21 cellular contexts compared by ENCODE assay signal in the genomic region with DNA sequence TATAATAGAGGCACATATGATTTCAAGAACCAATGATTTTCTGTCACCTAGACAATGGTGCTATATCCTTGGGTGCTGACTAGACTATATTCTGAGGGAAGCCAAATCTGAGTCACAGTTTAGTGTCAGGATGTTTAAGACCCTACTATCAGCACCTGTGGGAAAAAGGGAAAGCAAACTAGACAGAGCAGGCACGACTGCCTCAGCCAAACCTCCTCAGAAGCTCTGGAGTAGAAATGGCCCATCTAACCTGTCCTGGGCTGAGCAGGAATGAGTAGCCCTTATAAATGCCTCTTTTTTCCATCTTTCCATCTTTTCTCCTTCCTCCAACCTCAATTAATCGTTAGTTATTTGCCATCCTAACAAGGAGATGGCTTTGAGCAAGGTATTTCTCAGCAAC.
"Had no signal": no experiment of that assay in that cellular context is flagged by ENCODE, and none has a peak within 500 bp of the region (broad histone marks: within the 10 kb centered on the region; RNA-seq: fewer than 3 reads in every experiment).

No MANE protein-coding gene starts in this region.

- ATAC-seq: activated T-cell treated with anti-CD3 and anti-CD28 coated beads, Interleukin-2, amount 50 U/mL, for 72 hours; K562; PC-3 had no signal

- H3K27ac Mint-ChIP-seq: activated CD4-positive, alpha-beta memory T cell treated with anti-CD3 and anti-CD28 coated beads for 36 hours; activated CD4-positive, alpha-beta T cell treated with anti-CD3 and anti-CD28 coated beads, Interleukin-2, amount 10 ng/mL, durations not matched to agents 7 days and 5 days; activated naive CD4-positive, alpha-beta T cell treated with anti-CD3 and anti-CD28 coated beads, Interleukin-2, amount 10 ng/mL, durations not matched to agents 7 days and 5 days; activated naive CD8-positive, alpha-beta T cell treated with anti-CD3 and anti-CD28 coated beads for 36 hours; activated T-cell treated with anti-CD3 and anti-CD28 coated beads, Interleukin-2, amount 50 U/mL, for 72 hours; activated T-helper 2 cell treated with anti-CD3 and anti-CD28 coated beads, Interferon-gamma antibody, Interleukin-2, Interleukin-4, amounts not matched to agents 10 μg/mL and 5 μg/mL and 100 μg/mL, durations not matched to agents 14 hours and 24 hours and 36 hours had no signal

- H3K9me3 Mint-ChIP-seq: activated CD4-positive, alpha-beta memory T cell treated with anti-CD3 and anti-CD28 coated beads for 36 hours; activated naive CD4-positive, alpha-beta T cell treated with anti-CD3 and anti-CD28 coated beads, Interleukin-2, amount 10 ng/mL, durations not matched to agents 7 days and 5 days; activated naive CD8-positive, alpha-beta T cell treated with anti-CD3 and anti-CD28 coated beads for 36 hours had no signal

- H3K27me3 ChIP-seq: brain microvascular endothelial cell had no signal

- H3K27me3 Mint-ChIP-seq: activated CD4-positive, alpha-beta memory T cell treated with anti-CD3 and anti-CD28 coated beads for 36 hours; activated CD4-positive, alpha-beta T cell treated with anti-CD3 and anti-CD28 coated beads, Interleukin-2, amount 10 ng/mL, durations not matched to agents 7 days and 5 days; activated naive CD4-positive, alpha-beta T cell treated with anti-CD3 and anti-CD28 coated beads, Interleukin-2, amount 10 ng/mL, durations not matched to agents 7 days and 5 days; activated naive CD8-positive, alpha-beta T cell treated with anti-CD3 and anti-CD28 coated beads for 36 hours had no signal

- H3K27ac ChIP-seq: brain microvascular endothelial cell, VCaP had no signal

- H3K4me3 Mint-ChIP-seq: activated CD4-positive, alpha-beta memory T cell treated with anti-CD3 and anti-CD28 coated beads for 36 hours; activated CD4-positive, alpha-beta T cell treated with anti-CD3 and anti-CD28 coated beads, Interleukin-2, amount 10 ng/mL, durations not matched to agents 7 days and 5 days; activated naive CD4-positive, alpha-beta T cell treated with anti-CD3 and anti-CD28 coated beads, Interleukin-2, amount 10 ng/mL, durations not matched to agents 7 days and 5 days; activated naive CD8-positive, alpha-beta T cell treated with anti-CD3 and anti-CD28 coated beads for 36 hours; activated T-cell treated with anti-CD3 and anti-CD28 coated beads, Interleukin-2, amount 50 U/mL, for 72 hours had no signal

- DNase-seq: activated CD4-positive, alpha-beta memory T cell treated with anti-CD3 and anti-CD28 coated beads for 36 hours; activated CD4-positive, alpha-beta T cell treated with anti-CD3 and anti-CD28 coated beads, Interleukin-2, amount 10 ng/mL, durations not matched to agents 7 days and 5 days; activated CD4-positive, CD25-positive, alpha-beta regulatory T cell; activated CD8-positive, alpha-beta memory T cell treated with anti-CD3 and anti-CD28 coated beads for 24 hours; activated gamma-delta T cell treated with Interleukin-2 at 50 U/mL for 16 hours; activated naive CD4-positive, alpha-beta T cell treated with anti-CD3 and anti-CD28 coated beads, Interleukin-2, amount 10 ng/mL, durations not matched to agents 7 days and 5 days; activated naive CD8-positive, alpha-beta T cell treated with anti-CD3 and anti-CD28 coated beads for 36 hours; activated T-cell treated with anti-CD3 and anti-CD28 coated beads, Interleukin-2, amount 50 U/mL, for 72 hours; brain microvascular endothelial cell; caudate nucleus; Karpas-422; NCI-H1048; NCI-H1417 treated with DMSO at 0.1 percent for 48 hours; NCI-H2029; NCI-H524; PC-3; SIG-M5; T-helper 1 cell had no signal

- H3K4me3 ChIP-seq: K562 had no signal

- H3K36me3 Mint-ChIP-seq: activated CD4-positive, alpha-beta memory T cell treated with anti-CD3 and anti-CD28 coated beads for 36 hours; activated naive CD4-positive, alpha-beta T cell treated with anti-CD3 and anti-CD28 coated beads, Interleukin-2, amount 10 ng/mL, durations not matched to agents 7 days and 5 days; activated naive CD8-positive, alpha-beta T cell treated with anti-CD3 and anti-CD28 coated beads for 36 hours had no signal

- H3K4me1 Mint-ChIP-seq: activated CD4-positive, alpha-beta T cell treated with anti-CD3 and anti-CD28 coated beads, Interleukin-2, amount 10 ng/mL, durations not matched to agents 7 days and 5 days; activated naive CD4-positive, alpha-beta T cell treated with anti-CD3 and anti-CD28 coated beads, Interleukin-2, amount 10 ng/mL, durations not matched to agents 7 days and 5 days; activated naive CD8-positive, alpha-beta T cell treated with anti-CD3 and anti-CD28 coated beads for 36 hours had no signal

- H3K36me3 ChIP-seq: brain microvascular endothelial cell had no signal
